In the genomic region with DNA sequence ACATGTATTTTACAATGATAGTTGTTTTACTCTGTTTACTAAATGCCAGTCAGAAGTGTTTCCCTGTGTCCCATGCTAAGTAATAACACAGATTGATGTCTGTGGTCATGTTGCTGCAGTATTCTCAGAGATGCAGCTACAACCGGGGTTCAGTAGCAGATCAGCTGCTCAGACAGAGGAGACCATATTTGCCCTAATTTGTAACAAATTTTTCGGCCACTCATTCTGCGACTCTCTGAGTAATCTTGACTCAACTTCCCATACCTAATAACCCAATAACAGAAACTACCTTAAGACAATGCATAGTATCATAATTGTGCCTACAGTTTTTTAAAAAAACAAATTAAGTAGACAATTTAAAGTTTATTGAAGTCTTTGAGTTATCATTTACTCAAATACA, we compare ENCODE assay signal across 1 cellular context.
TF ChIP-seq lines count a peak whose summit lies in the region.

No MANE protein-coding gene starts in this region.

TF ChIP-seq in GM12878, 131 proteins besides CTCF, POLR2A, EP300 and RAD21 (continued from another document):
- TF ChIP-seq FOS (IDR thresholded peaks at IDR 0.05; ENCODE audit: borderline replicate concordance, extremely low read depth, insufficient read length) = no peak
- no peak for TF ChIP-seq TARDBP (IDR thresholded peaks at IDR 0.05; ENCODE audit: borderline replicate concordance)
- peak; percentile 74 for TF ChIP-seq CREM (IDR thresholded peaks at IDR 0.05; ENCODE audit: low read depth)
- peak; percentile 65 for TF ChIP-seq MTA2 (IDR thresholded peaks at IDR 0.05; ENCODE audit: low read depth)
- TF ChIP-seq BCL11A (IDR thresholded peaks at IDR 0.05; ENCODE audit: low read depth, low read length) = peak; percentile 79
- TF ChIP-seq FOXM1 (IDR thresholded peaks at IDR 0.05; ENCODE audit: low read depth, low read length) = peak; percentile 89
- TF ChIP-seq MEF2A (IDR thresholded peaks at IDR 0.05; ENCODE audit: insufficient read depth, low read depth, low read length) = peak; percentile 55; the same call in 1 of the 2 replicates
- TF ChIP-seq SMARCA5 (IDR thresholded peaks at IDR 0.05) = no peak
- TF ChIP-seq, protein P1, sequence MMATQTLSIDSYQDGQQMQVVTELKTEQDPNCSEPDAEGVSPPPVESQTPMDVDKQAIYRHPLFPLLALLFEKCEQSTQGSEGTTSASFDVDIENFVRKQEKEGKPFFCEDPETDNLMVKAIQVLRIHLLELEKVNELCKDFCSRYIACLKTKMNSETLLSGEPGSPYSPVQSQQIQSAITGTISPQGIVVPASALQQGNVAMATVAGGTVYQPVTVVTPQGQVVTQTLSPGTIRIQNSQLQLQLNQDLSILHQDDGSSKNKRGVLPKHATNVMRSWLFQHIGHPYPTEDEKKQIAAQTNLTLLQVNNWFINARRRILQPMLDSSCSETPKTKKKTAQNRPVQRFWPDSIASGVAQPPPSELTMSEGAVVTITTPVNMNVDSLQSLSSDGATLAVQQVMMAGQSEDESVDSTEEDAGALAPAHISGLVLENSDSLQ (IDR thresholded peaks at IDR 0.05) = peak; percentile 16; the same call in 1 of the 2 replicates
- peak; percentile 77; the same call in 1 of the 2 replicates for TF ChIP-seq CBX5 (IDR thresholded peaks at IDR 0.05; ENCODE audit: low read depth)
- no peak for TF ChIP-seq RBBP5 (conservative IDR thresholded peaks at IDR 0.05)
- peak in 1 of 2 experiments; percentile 67; a peak in 2 of 4 replicates for TF ChIP-seq ETV6 (conservative IDR thresholded peaks at IDR 0.05 in 1 of 2, IDR thresholded peaks at IDR 0.05 in 1 of 2; ENCODE audit: borderline replicate concordance in 1 of 2, low read depth in 1 of 2)
- peak; percentile 41; the same call in 1 of the 2 replicates for TF ChIP-seq YY1 (IDR thresholded peaks at IDR 0.05; ENCODE audit: low read depth, low read length)
- peak in 1 of 2 experiments; percentile 49; a peak in 1 of 4 replicates for TF ChIP-seq CEBPB (IDR thresholded peaks at IDR 0.05; ENCODE audit: borderline replicate concordance in 1 of 2, low read depth in 2 of 2, low read length in 2 of 2)
- peak; percentile 45; the same call in 1 of the 2 replicates for TF ChIP-seq TCF12 (IDR thresholded peaks at IDR 0.05; ENCODE audit: low read depth, low read length)
- TF ChIP-seq MYC (IDR thresholded peaks at IDR 0.05; ENCODE audit: insufficient read depth, insufficient read length, insufficient replicate concordance, low read length, severe bottlenecking) = no peak
- peak; percentile 81; the same call in 1 of the 2 replicates for TF ChIP-seq IRF4 (IDR thresholded peaks at IDR 0.05; ENCODE audit: low read depth, low read length)
- peak in 1 of 2 experiments; percentile 76; a peak in 1 of 4 replicates for TF ChIP-seq SRF (IDR thresholded peaks at IDR 0.05; ENCODE audit: low read depth in 2 of 2, low read length in 2 of 2)
- TF ChIP-seq BACH1 (IDR thresholded peaks at IDR 0.05; ENCODE audit: borderline replicate concordance) = no peak
- no peak for TF ChIP-seq KLF5 (IDR thresholded peaks at IDR 0.05; ENCODE audit: partially characterized antibody)
- TF ChIP-seq CBFB (IDR thresholded peaks at IDR 0.05; ENCODE audit: low read depth) = no peak
- TF ChIP-seq, protein P2, sequence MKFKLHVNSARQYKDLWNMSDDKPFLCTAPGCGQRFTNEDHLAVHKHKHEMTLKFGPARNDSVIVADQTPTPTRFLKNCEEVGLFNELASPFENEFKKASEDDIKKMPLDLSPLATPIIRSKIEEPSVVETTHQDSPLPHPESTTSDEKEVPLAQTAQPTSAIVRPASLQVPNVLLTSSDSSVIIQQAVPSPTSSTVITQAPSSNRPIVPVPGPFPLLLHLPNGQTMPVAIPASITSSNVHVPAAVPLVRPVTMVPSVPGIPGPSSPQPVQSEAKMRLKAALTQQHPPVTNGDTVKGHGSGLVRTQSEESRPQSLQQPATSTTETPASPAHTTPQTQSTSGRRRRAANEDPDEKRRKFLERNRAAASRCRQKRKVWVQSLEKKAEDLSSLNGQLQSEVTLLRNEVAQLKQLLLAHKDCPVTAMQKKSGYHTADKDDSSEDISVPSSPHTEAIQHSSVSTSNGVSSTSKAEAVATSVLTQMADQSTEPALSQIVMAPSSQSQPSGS (IDR thresholded peaks at IDR 0.05; ENCODE audit: low read length) = peak; percentile 88
- no peak for TF ChIP-seq WRNIP1 (IDR thresholded peaks at IDR 0.05; ENCODE audit: borderline replicate concordance, low read depth, low read length)
- TF ChIP-seq PAX5 (IDR thresholded peaks at IDR 0.05; ENCODE audit: borderline replicate concordance, low read depth, low read length) = 0 out of 2 replicates have a peak, but pooled peaks have one; percentile 10
- peak; percentile 66; the same call in 1 of the 2 replicates for TF ChIP-seq MTA3 (IDR thresholded peaks at IDR 0.05; ENCODE audit: borderline replicate concordance, low read length)
- TF ChIP-seq NFIC (IDR thresholded peaks at IDR 0.05; ENCODE audit: low read depth, low read length) = peak; percentile 87
- no peak for TF ChIP-seq POLR2AphosphoS5 (IDR thresholded peaks at IDR 0.05; ENCODE audit: low read length)
TF ChIP-seq in GM12878: peak in this region for 22.
